2 cellular contexts compared by ENCODE assay signal in genomic region chr5:95759005-95759404, GRCh38.
TF ChIP-seq lines count a peak whose summit lies in the region.

No MANE protein-coding gene starts in this region.

TF ChIP-seq in GM23338, 12 proteins besides CTCF, POLR2A, EP300 and RAD21:
- TF ChIP-seq ZNF114 (CRISPR knock-in tag; IDR thresholded peaks at IDR 0.05) (no peak), STAT1 (IDR thresholded peaks at IDR 0.05; ENCODE audit: unreplicated experiment) (no peak), ZNF331 (CRISPR knock-in tag; IDR thresholded peaks at IDR 0.05; ENCODE audit: low read depth) (no peak), EZH2 (IDR thresholded peaks at IDR 0.05; ENCODE audit: low read depth, unreplicated experiment) (no peak), NANOG (IDR thresholded peaks at IDR 0.05; ENCODE audit: borderline replicate concordance) (no peak), ZNF462 (CRISPR knock-in tag; IDR thresholded peaks at IDR 0.05) (no peak), ETS1 (IDR thresholded peaks at IDR 0.05) (no peak), EZH2phosphoT487 (IDR thresholded peaks at IDR 0.05; ENCODE audit: unreplicated experiment) (no peak), JUNB (IDR thresholded peaks at IDR 0.05; ENCODE audit: unreplicated experiment) (no peak), POLR2AphosphoS5 (IDR thresholded peaks at IDR 0.05; ENCODE audit: low read depth) (no peak), CREB1 (CRISPR knock-in tag; IDR thresholded peaks at IDR 0.05; ENCODE audit: low read depth) (no peak), REST (IDR thresholded peaks at IDR 0.05; ENCODE audit: unreplicated experiment) (no peak)

TF ChIP-seq in WTC11, 78 proteins besides CTCF, POLR2A, EP300 and RAD21:
- TF ChIP-seq IRF2 (CRISPR knock-in tag; IDR thresholded peaks at IDR 0.05; ENCODE audit: borderline replicate concordance, low read depth) (no peak), USF1 (CRISPR knock-in tag; IDR thresholded peaks at IDR 0.05) (no peak), ARID4B (CRISPR knock-in tag; IDR thresholded peaks at IDR 0.05; ENCODE audit: borderline replicate concordance) (no peak), ZMAT4 (CRISPR knock-in tag; IDR thresholded peaks at IDR 0.05) (no peak), E2F4 (CRISPR knock-in tag; IDR thresholded peaks at IDR 0.05; ENCODE audit: borderline replicate concordance, low read depth) (no peak), SP1 (CRISPR knock-in tag; conservative IDR thresholded peaks at IDR 0.05) (no peak), ZNF671 (CRISPR knock-in tag; IDR thresholded peaks at IDR 0.05) (no peak), ATF2 (CRISPR knock-in tag; IDR thresholded peaks at IDR 0.05; ENCODE audit: borderline replicate concordance, low read depth) (no peak), NFYB (CRISPR knock-in tag; conservative IDR thresholded peaks at IDR 0.05; ENCODE audit: low read depth) (no peak), ZNF396 (CRISPR knock-in tag; IDR thresholded peaks at IDR 0.05; ENCODE audit: borderline replicate concordance) (no peak), ERG (CRISPR knock-in tag; IDR thresholded peaks at IDR 0.05) (no peak), ZNF317 (CRISPR knock-in tag; IDR thresholded peaks at IDR 0.05; ENCODE audit: borderline replicate concordance, low read depth) (no peak), ZSCAN18 (CRISPR knock-in tag; IDR thresholded peaks at IDR 0.05) (no peak), STAT6 (CRISPR knock-in tag; conservative IDR thresholded peaks at IDR 0.05; ENCODE audit: low read depth) (no peak), OVOL2 (CRISPR knock-in tag; IDR thresholded peaks at IDR 0.05; ENCODE audit: borderline replicate concordance) (no peak)
